9 cellular contexts compared by ENCODE assay signal in genomic region chr2:181657379-181657778, GRCh38. TPM values are rescaled to one million over a fixed set of nuclear protein-coding genes. Genes with fewer than 3 reads are reported as not detected.
DNase-seq lines count a peak whose midpoint lies in the region; FAIRE-seq and TF ChIP-seq lines count a peak whose summit lies in the region.
"Had no signal": no experiment of that assay in that cellular context is flagged by ENCODE, and none has a peak within 500 bp of the region (broad histone marks: within the 10 kb centered on the region; RNA-seq: fewer than 3 reads in every experiment).

No MANE protein-coding gene starts in this region.

- H3K9ac ChIP-seq in MM.1S (ENCODE audit: low read length) (no peak overlapping the region), H1 (replicated peaks in 1 of 4; ENCODE audit: extremely low read depth in 1 of 4, low read depth in 3 of 4, low read length in 3 of 4) (no peak overlapping the region)

- TF ChIP-seq CTCF in MM.1S (IDR thresholded peaks at IDR 0.05; ENCODE audit: low read length), result no peak
- no peak for TF ChIP-seq CTCF in H1 (IDR thresholded peaks at IDR 0.05; ENCODE audit: control extremely low read depth in 1 of 3, insufficient read depth in 1 of 3, low read depth in 1 of 3, low read length in 3 of 3)

- H3K4me1 ChIP-seq in MM.1S (ENCODE audit: low read length) (peaks cover 3% of the 10 kb centered on the region; the same call in 1 of the 2 replicates), H1 (replicated peaks in 1 of 4; ENCODE audit: control insufficient read depth in 3 of 4, insufficient read depth in 4 of 4, low read length in 3 of 4) (peaks cover 4 to 11% (median 7%) of the 10 kb centered on the region in 4 experiments; a peak in 5 of 7 replicates), neuron (ENCODE audit: insufficient read depth, low read length) (peaks cover 3% of the 10 kb centered on the region)

- H3K23me2 ChIP-seq in H1 (ENCODE audit: low read depth, low read length), result peaks cover 4% of the 10 kb centered on the region; the same call in 1 of the 2 replicates

- H3K9me3 ChIP-seq in MM.1S (replicated peaks; ENCODE audit: insufficient read depth, low read length) (no peaks in the 10 kb centered on the region), H1 (ENCODE audit: insufficient read depth in 2 of 2, low read depth in 1 of 2, low read length in 1 of 2) (no peaks in the 10 kb centered on the region), neuron (ENCODE audit: low read length) (no peaks in the 10 kb centered on the region)

- no peak overlapping the region for H2AK5ac ChIP-seq in H1 (ENCODE audit: low read depth, low read length)

- H2AFZ ChIP-seq in MM.1S (ENCODE audit: low read length), result peak overlapping the region; percentile 83
- H2AFZ ChIP-seq in H1 (ENCODE audit: low read length), result 0 out of 2 replicates have a peak overlapping the region, but pooled peaks have one; percentile 8
- no peak overlapping the region for H2AFZ ChIP-seq in neuron (ENCODE audit: low read depth, low read length)

- POLR2A ChIA-PET in H1 (lab: Charles Lee; ENCODE audit: partially characterized antibody), result interaction anchor here (1.3 to 2.7 kb wide), 3 partner anchors 17 to 26 kb away, joined by 3 to 12 read pairs (median 5); partner anchors contain the start of gene NEUROD1

- no peak overlapping the region for H3K27ac ChIP-seq in MM.1S (ENCODE audit: low read length)
- H3K27ac ChIP-seq in H1 (ENCODE audit: low read depth, low read length), result no peak overlapping the region

- CTCF ChIA-PET in H1 (lab: Charles Lee; ENCODE audit: partially characterized antibody), result interaction anchor here (0.6 to 3.1 kb wide), 11 partner anchors 10 to 234 kb away, joined by 3 to 17 read pairs (median 5); partner anchors contain the start of gene ITPRID2

- H3K79me1 ChIP-seq in H1 (ENCODE audit: low read depth, low read length), result no peaks in the 10 kb centered on the region

- no peak for TF ChIP-seq POLR2A in H1 (IDR thresholded peaks at IDR 0.05; ENCODE audit: control extremely low read depth in 1 of 2, low read depth in 2 of 2, low read length in 2 of 2)

- H3K27me3 ChIP-seq in MM.1S (replicated peaks; ENCODE audit: insufficient read depth, low read length), result no peaks in the 10 kb centered on the region
- H3K27me3 ChIP-seq in H1 (replicated peaks in 1 of 4; ENCODE audit: control insufficient read depth in 3 of 4, extremely low read depth in 1 of 4, insufficient read depth in 3 of 4, low read length in 3 of 4), result peaks cover 23 to 53% (median 45%) of the 10 kb centered on the region in 4 experiments
- peaks cover 75% of the 10 kb centered on the region for H3K27me3 ChIP-seq in neuron (ENCODE audit: insufficient read depth, low read length)

- no peak for FAIRE-seq in H1 (lab: Jason Lieb, UNC)

- H2BK20ac ChIP-seq in H1 (ENCODE audit: low read length), result no peak overlapping the region

- peak overlapping the region; percentile 60; the same call in 1 of the 2 replicates for H3K4me3 ChIP-seq in GM08714 (ENCODE audit: low read length)
- peak overlapping the region; percentile 74 for H3K4me3 ChIP-seq in MM.1S (ENCODE audit: low read length)
- H3K4me3 ChIP-seq in H1 (ENCODE audit: extremely low read depth in 1 of 4, insufficient read depth in 2 of 4, low read depth in 3 of 4, low read length in 4 of 4), result peak overlapping the region; percentile 41 to 79 (median 65)
- H3K4me3 ChIP-seq in neuron (ENCODE audit: low read length), result peak overlapping the region; percentile 39

- DNase-seq in MM.1S, result no peak
- DNase-seq in H1 (ENCODE audit: low read depth in 1 of 2, low spot score in 2 of 2), result peak in 1 of 2 experiments; percentile 49
- DNase-seq in OCI-M1 (lab: John Stamatoyannopoulos, UW), result no peak
- DNase-seq in GOT3 (lab: John Stamatoyannopoulos, UW), result no peak
- no peak for DNase-seq in NCI-H1694 (lab: John Stamatoyannopoulos, UW)
- DNase-seq in NCI-H345 (lab: John Stamatoyannopoulos, UW), result no peak
- DNase-seq: NK-92 treated with Interleukin-12 subunit alpha and Interleukin-12 subunit beta, amount 100 ng/mL, for 24 hours had no signal

- no peak overlapping the region for H4K5ac ChIP-seq in H1 (ENCODE audit: insufficient read length, low read depth, low read length)

- 6% methylated on average over 4 of the region's 4 CpGs; no CpG with 5 or more reads in 1 of the 2 experiments for WGBS in H1 (ENCODE audit: extremely low coverage in 1 of 2, insufficient coverage in 1 of 2, insufficient read length in 1 of 2, insufficient replicate concordance in 2 of 2, low coverage in 1 of 2, low lambda C conversion rate in 2 of 2, missing lambda C conversion rate in 1 of 2), 2 experiments

- H4K20me1 ChIP-seq in MM.1S (ENCODE audit: insufficient read depth, low read length) (no peaks in the 10 kb centered on the region), H1 (replicated peaks in 1 of 2; ENCODE audit: control insufficient read depth in 1 of 2, insufficient read depth in 2 of 2, low read length in 2 of 2) (peaks cover 0 to 2% of the 10 kb centered on the region in 2 experiments)

- peaks cover 3% of the 10 kb centered on the region; the same call in 1 of the 2 replicates for H3F3A ChIP-seq in MM.1S (ENCODE audit: insufficient read depth, low read length)

- H3K36me3 ChIP-seq in MM.1S (replicated peaks; ENCODE audit: insufficient read depth, low read length) (no peaks in the 10 kb centered on the region), H1 (ENCODE audit: control insufficient read depth in 2 of 4, insufficient read depth in 4 of 4, low read length in 3 of 4) (no peaks in the 10 kb centered on the region), neuron (ENCODE audit: insufficient read depth, low read length) (no peaks in the 10 kb centered on the region)

- H2BK120ac ChIP-seq in H1 (replicated peaks; ENCODE audit: low read depth, low read length), result no peak overlapping the region

- no peak overlapping the region for H3K4ac ChIP-seq in H1 (replicated peaks; ENCODE audit: insufficient read length, low read depth, low read length)

- no peak overlapping the region for H2BK5ac ChIP-seq in H1 (ENCODE audit: low read depth, low read length)

- TF ChIP-seq RAD21 in H1 (IDR thresholded peaks at IDR 0.05 in 1 of 2, conservative IDR thresholded peaks at IDR 0.05 in 1 of 2; ENCODE audit: low read depth in 2 of 2, low read length in 2 of 2), result no peak

- H3K18ac ChIP-seq in H1 (ENCODE audit: extremely low read depth, low read length), result no peak overlapping the region

- no peak overlapping the region for H3K56ac ChIP-seq in H1 (replicated peaks; ENCODE audit: insufficient read length, low read depth, low read length)

- H4K8ac ChIP-seq in H1 (ENCODE audit: extremely low read depth, insufficient read depth, low read length), result no peak overlapping the region

- H3K4me2 ChIP-seq in MM.1S (ENCODE audit: low read depth, low read length) (peak overlapping the region; percentile 81), H1 (ENCODE audit: insufficient read depth in 1 of 2, low read depth in 2 of 2, low read length in 2 of 2) (peak overlapping the region; percentile 93 to 98)

- H3K79me2 ChIP-seq in MM.1S (ENCODE audit: low read length) (no peaks in the 10 kb centered on the region), H1 (ENCODE audit: control insufficient read depth in 1 of 2, insufficient read depth in 2 of 2, low read length in 2 of 2) (no peaks in the 10 kb centered on the region)

- no peak overlapping the region for H2BK12ac ChIP-seq in H1 (ENCODE audit: low read depth, low read length)

- no peak overlapping the region for H3K23ac ChIP-seq in H1 (ENCODE audit: insufficient read length)

- no peak overlapping the region for H3K14ac ChIP-seq in H1 (ENCODE audit: insufficient read length)

- H3K9me2 ChIP-seq in MM.1S (replicated peaks; ENCODE audit: insufficient read depth, low read length), result no peaks in the 10 kb centered on the region

- TF ChIP-seq EP300 in H1 (IDR thresholded peaks at IDR 0.05; ENCODE audit: borderline replicate concordance in 1 of 2, low read depth in 2 of 2, low read length in 2 of 2), result no peak

- no peak overlapping the region for H2BK15ac ChIP-seq in H1 (ENCODE audit: low read length)

- no peak overlapping the region for H4K91ac ChIP-seq in H1 (replicated peaks; ENCODE audit: insufficient read length, low read length)

TF ChIP-seq in H1, 55 proteins besides CTCF, POLR2A, EP300 and RAD21:
- peak; percentile 74 for TF ChIP-seq RNF2 (IDR thresholded peaks at IDR 0.05; ENCODE audit: borderline replicate concordance, low read depth, low read length, missing control alignments, poor library complexity, severe bottlenecking)
- peak; percentile 66; the same call in 1 of the 2 replicates for TF ChIP-seq TCF12 (IDR thresholded peaks at IDR 0.05; ENCODE audit: low read depth, low read length)
- no peak for TF ChIP-seq CREB1 (IDR thresholded peaks at IDR 0.05)
TF ChIP-seq in H1: peak in this region for 2.

RNA-seq across cellular contexts. Expression of gene CERKL, which starts 0.5 kb away (rescaled TPM):
- total RNA-seq in H1 (2021; fragmentation: NEBNext Ultra II Directional; extraction: Animal tissue kit (Norgen Biotek cat#: 25700)), result not detected in 2 replicates
- polyA plus RNA-seq in H1 (2011; rRNA removed), result 0.03 and 0.05 TPM in 2 replicates
- 0.18 TPM for polyA plus RNA-seq in H1 (2011; cell fraction: cytosol; rRNA removed)
- 0.11 TPM for polyA plus RNA-seq in H1 (2011; cell fraction: nucleus; rRNA removed)
- polyA plus RNA-seq in H1 (2012, experiment 1 of 2), result 0.25 to 0.52 TPM (median 0.27 TPM) in 4 replicates
- polyA plus RNA-seq in H1 (2012, experiment 2 of 2), result not detected
- polyA plus RNA-seq in H1 (2013, experiment 1 of 2), result 0.12 TPM
- polyA plus RNA-seq in H1 (2013, experiment 2 of 2), result 0.11 TPM
- 0.56 TPM in 1 of 2 replicates, not detected in the other for polyA minus RNA-seq in H1 (2011; rRNA and poly(A)+ RNA removed)
- not detected for polyA minus RNA-seq in H1 (2011; cell fraction: cytosol; rRNA and poly(A)+ RNA removed)
- 0.30 TPM for polyA minus RNA-seq in H1 (2011; cell fraction: nucleus; rRNA and poly(A)+ RNA removed)

RNA-seq across cellular contexts. Expression of gene NEUROD1, which starts 22.9 kb away (rescaled TPM):
- total RNA-seq in H1 (2021; fragmentation: NEBNext Ultra II Directional; extraction: Animal tissue kit (Norgen Biotek cat#: 25700)), result not detected in 2 replicates
- polyA plus RNA-seq in H1 (2011; rRNA removed), result 0.08 TPM in 2 replicates
- polyA plus RNA-seq in H1 (2011; cell fraction: cytosol; rRNA removed), result 0.04 TPM
- polyA plus RNA-seq in H1 (2011; cell fraction: nucleus; rRNA removed), result 0.09 TPM
- polyA plus RNA-seq in H1 (2012, experiment 1 of 2), result 0.11 TPM in 1 of 4 replicates, not detected in the others
- polyA plus RNA-seq in H1 (2012, experiment 2 of 2), result not detected
- not detected for polyA plus RNA-seq in H1 (2013, experiment 1 of 2)
- polyA plus RNA-seq in H1 (2013, experiment 2 of 2), result 0.02 TPM
- 0.13 TPM in 1 of 2 replicates, not detected in the other for polyA minus RNA-seq in H1 (2011; rRNA and poly(A)+ RNA removed)
- not detected for polyA minus RNA-seq in H1 (2011; cell fraction: cytosol; rRNA and poly(A)+ RNA removed)
- not detected for polyA minus RNA-seq in H1 (2011; cell fraction: nucleus; rRNA and poly(A)+ RNA removed)
